1 cellular context compared by ENCODE assay signal in the genomic region with DNA sequence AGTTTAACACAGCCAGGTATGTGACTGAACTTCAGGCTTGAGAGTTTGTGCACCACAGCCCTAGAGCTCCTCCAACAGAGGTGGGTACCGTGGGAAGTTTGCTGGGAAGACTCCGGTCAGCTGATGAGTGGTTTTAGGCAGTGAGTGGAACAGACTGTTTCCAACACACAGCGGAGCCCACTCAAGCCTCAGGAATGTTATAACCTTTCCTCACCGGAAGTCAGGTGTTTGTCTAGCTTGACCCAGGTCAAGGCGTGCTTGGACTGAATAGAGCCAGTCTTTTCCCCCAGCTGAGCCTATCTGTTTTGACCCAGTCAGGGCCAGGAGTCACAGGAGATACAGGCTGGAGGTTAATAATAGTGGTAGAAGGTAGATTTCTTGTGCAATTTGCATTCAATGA.
A peak's percentile ranks its signal among the peaks of the same experiment; 100 is the strongest.
TF ChIP-seq lines count a peak whose summit lies in the region.

No MANE protein-coding gene starts in this region.

TF ChIP-seq in HepG2, 621 proteins besides CTCF, POLR2A, EP300 and RAD21 (continued from another document and continues in another):
- TF ChIP-seq, protein P1, sequence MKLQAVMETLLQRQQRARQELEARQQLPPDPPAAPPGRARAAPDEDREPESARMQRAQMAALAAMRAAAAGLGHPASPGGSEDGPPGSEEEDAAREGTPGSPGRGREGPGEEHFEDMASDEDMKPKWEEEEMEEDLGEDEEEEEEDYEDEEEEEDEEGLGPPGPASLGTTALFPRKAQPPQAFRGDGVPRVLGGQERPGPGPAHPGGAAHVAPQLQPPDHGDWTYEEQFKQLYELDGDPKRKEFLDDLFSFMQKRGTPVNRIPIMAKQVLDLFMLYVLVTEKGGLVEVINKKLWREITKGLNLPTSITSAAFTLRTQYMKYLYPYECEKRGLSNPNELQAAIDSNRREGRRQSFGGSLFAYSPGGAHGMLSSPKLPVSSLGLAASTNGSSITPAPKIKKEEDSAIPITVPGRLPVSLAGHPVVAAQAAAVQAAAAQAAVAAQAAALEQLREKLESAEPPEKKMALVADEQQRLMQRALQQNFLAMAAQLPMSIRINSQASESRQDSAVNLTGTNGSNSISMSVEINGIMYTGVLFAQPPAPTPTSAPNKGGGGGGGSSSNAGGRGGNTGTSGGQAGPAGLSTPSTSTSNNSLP (IDR thresholded peaks at IDR 0.05; ENCODE audit: low read depth, low read length): peak; percentile 71; the same call in 1 of the 2 replicates
- peak; percentile 69; the same call in 1 of the 2 replicates for TF ChIP-seq POGZ (CRISPR knock-in tag; IDR thresholded peaks at IDR 0.05)
- TF ChIP-seq, protein P2, sequence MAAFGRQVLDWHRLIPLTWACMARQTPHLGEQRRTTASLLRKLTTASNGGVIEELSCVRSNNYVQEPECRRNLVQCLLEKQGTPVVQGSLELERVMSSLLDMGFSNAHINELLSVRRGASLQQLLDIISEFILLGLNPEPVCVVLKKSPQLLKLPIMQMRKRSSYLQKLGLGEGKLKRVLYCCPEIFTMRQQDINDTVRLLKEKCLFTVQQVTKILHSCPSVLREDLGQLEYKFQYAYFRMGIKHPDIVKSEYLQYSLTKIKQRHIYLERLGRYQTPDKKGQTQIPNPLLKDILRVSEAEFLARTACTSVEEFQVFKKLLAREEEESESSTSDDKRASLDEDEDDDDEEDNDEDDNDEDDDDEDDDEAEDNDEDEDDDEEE (CRISPR knock-in tag; IDR thresholded peaks at IDR 0.05): no peak
- peak; percentile 82; the same call in 1 of the 2 replicates for TF ChIP-seq ZNF350 (CRISPR knock-in tag; IDR thresholded peaks at IDR 0.05; ENCODE audit: borderline replicate concordance, low read depth)
- TF ChIP-seq, protein P3, sequence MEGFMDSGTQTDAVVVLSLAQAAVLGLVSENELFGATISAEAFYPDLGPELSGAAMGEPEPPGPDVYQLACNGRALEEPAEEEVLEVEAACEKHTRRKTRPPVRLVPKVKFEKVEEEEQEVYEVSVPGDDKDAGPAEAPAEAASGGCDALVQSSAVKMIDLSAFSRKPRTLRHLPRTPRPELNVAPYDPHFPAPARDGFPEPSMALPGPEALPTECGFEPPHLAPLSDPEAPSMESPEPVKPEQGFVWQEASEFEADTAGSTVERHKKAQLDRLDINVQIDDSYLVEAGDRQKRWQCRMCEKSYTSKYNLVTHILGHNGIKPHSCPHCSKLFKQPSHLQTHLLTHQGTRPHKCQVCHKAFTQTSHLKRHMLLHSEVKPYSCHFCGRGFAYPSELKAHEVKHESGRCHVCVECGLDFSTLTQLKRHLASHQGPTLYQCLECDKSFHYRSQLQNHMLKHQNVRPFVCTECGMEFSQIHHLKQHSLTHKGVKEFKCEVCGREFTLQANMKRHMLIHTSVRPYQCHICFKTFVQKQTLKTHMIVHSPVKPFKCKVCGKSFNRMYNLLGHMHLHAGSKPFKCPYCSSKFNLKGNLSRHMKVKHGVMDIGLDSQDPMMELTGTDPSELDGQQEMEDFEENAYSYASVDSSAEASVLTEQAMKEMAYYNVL (CRISPR knock-in tag; IDR thresholded peaks at IDR 0.05; ENCODE audit: borderline replicate concordance): peak; percentile 85
- peak; percentile 55 for TF ChIP-seq CEBPG (CRISPR knock-in tag; IDR thresholded peaks at IDR 0.05)
- TF ChIP-seq ARNTL (CRISPR knock-in tag; IDR thresholded peaks at IDR 0.05): peak; percentile 52; the same call in 1 of the 2 replicates
- peak; percentile 53; the same call in 1 of the 3 replicates for TF ChIP-seq MXI1 (IDR thresholded peaks at IDR 0.05; ENCODE audit: borderline replicate concordance, low read depth, low read length)
- TF ChIP-seq, protein P4, sequence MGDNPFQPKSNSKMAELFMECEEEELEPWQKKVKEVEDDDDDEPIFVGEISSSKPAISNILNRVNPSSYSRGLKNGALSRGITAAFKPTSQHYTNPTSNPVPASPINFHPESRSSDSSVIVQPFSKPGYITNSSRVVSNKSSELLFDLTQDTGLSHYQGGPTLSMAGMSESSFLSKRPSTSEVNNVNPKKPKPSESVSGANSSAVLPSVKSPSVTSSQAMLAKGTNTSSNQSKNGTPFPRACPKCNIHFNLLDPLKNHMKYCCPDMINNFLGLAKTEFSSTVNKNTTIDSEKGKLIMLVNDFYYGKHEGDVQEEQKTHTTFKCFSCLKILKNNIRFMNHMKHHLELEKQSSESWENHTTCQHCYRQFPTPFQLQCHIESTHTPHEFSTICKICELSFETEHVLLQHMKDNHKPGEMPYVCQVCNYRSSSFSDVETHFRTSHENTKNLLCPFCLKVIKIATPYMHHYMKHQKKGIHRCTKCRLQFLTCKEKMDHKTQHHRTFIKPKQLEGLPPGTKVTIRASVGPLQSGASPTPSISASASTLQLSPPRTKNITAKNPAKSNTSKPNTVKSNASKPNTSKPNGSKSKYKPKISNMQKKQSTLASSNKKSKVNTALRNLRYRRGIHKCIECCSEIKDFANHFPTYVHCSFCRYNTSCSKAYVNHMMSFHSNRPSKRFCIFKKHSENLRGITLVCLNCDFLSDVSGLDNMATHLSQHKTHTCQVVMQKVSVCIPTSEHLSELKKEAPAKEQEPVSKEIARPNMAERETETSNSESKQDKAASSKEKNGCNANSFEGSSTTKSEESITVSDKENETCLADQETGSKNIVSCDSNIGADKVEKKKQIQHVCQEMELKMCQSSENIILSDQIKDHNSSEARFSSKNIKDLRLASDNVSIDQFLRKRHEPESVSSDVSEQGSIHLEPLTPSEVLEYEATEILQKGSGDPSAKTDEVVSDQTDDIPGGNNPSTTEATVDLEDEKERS (CRISPR knock-in tag; IDR thresholded peaks at IDR 0.05): 0 out of 2 replicates have a peak, but pooled peaks have one; percentile 49
- TF ChIP-seq TMF1 (CRISPR knock-in tag; IDR thresholded peaks at IDR 0.05; ENCODE audit: low read depth): no peak
- TF ChIP-seq AKAP8 (CRISPR knock-in tag; IDR thresholded peaks at IDR 0.05): peak; percentile 70; the same call in 1 of the 2 replicates
- peak; percentile 43; the same call in 1 of the 2 replicates for TF ChIP-seq SIX4 (CRISPR knock-in tag; IDR thresholded peaks at IDR 0.05)
- 0 out of 2 replicates have a peak, but pooled peaks have one; percentile 42 for TF ChIP-seq WIZ (CRISPR knock-in tag; IDR thresholded peaks at IDR 0.05)
- TF ChIP-seq ZNF460 (CRISPR knock-in tag; IDR thresholded peaks at IDR 0.05; ENCODE audit: borderline replicate concordance): 0 out of 2 replicates have a peak, but pooled peaks have one; percentile 8
- peak; percentile 80 for TF ChIP-seq DPF2 (CRISPR knock-in tag; IDR thresholded peaks at IDR 0.05; ENCODE audit: borderline replicate concordance, low read depth)
- TF ChIP-seq ZNF549 (CRISPR knock-in tag; IDR thresholded peaks at IDR 0.05): no peak
- TF ChIP-seq, protein P5, sequence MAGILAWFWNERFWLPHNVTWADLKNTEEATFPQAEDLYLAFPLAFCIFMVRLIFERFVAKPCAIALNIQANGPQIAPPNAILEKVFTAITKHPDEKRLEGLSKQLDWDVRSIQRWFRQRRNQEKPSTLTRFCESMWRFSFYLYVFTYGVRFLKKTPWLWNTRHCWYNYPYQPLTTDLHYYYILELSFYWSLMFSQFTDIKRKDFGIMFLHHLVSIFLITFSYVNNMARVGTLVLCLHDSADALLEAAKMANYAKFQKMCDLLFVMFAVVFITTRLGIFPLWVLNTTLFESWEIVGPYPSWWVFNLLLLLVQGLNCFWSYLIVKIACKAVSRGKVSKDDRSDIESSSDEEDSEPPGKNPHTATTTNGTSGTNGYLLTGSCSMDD (CRISPR knock-in tag; IDR thresholded peaks at IDR 0.05): no peak
- TF ChIP-seq, protein P6, sequence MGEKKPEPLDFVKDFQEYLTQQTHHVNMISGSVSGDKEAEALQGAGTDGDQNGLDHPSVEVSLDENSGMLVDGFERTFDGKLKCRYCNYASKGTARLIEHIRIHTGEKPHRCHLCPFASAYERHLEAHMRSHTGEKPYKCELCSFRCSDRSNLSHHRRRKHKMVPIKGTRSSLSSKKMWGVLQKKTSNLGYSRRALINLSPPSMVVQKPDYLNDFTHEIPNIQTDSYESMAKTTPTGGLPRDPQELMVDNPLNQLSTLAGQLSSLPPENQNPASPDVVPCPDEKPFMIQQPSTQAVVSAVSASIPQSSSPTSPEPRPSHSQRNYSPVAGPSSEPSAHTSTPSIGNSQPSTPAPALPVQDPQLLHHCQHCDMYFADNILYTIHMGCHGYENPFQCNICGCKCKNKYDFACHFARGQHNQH (CRISPR knock-in tag; IDR thresholded peaks at IDR 0.05): peak; percentile 92; the same call in 1 of the 2 replicates
- peak; percentile 90 for TF ChIP-seq BCL6 (CRISPR knock-in tag; IDR thresholded peaks at IDR 0.05)
- TF ChIP-seq SMARCC2 (IDR thresholded peaks at IDR 0.05): no peak
- TF ChIP-seq ZFP41 (CRISPR knock-in tag; IDR thresholded peaks at IDR 0.05; ENCODE audit: borderline replicate concordance): no peak
- peak; percentile 88; the same call in 1 of the 2 replicates for TF ChIP-seq IRF2 (CRISPR knock-in tag; IDR thresholded peaks at IDR 0.05)
- peak; percentile 88 for TF ChIP-seq SKI (IDR thresholded peaks at IDR 0.05; ENCODE audit: partially characterized antibody)
- TF ChIP-seq NCOA2 (CRISPR knock-in tag; IDR thresholded peaks at IDR 0.05): peak; percentile 98
- peak; percentile 56; the same call in 1 of the 2 replicates for TF ChIP-seq HNF4G (IDR thresholded peaks at IDR 0.05; ENCODE audit: borderline replicate concordance, low read depth, low read length)
- peak; percentile 40; the same call in 1 of the 2 replicates for TF ChIP-seq HNF4G (CRISPR knock-in tag; IDR thresholded peaks at IDR 0.05; ENCODE audit: borderline replicate concordance, low read depth)
- TF ChIP-seq ZNF253 (CRISPR knock-in tag; IDR thresholded peaks at IDR 0.05; ENCODE audit: borderline replicate concordance): no peak
- TF ChIP-seq RELA (CRISPR knock-in tag; IDR thresholded peaks at IDR 0.05): 0 out of 2 replicates have a peak, but pooled peaks have one; percentile 68
- 0 out of 2 replicates have a peak, but pooled peaks have one; percentile 49 for TF ChIP-seq KAT7 (CRISPR knock-in tag; IDR thresholded peaks at IDR 0.05; ENCODE audit: borderline replicate concordance)
- TF ChIP-seq, protein P7, sequence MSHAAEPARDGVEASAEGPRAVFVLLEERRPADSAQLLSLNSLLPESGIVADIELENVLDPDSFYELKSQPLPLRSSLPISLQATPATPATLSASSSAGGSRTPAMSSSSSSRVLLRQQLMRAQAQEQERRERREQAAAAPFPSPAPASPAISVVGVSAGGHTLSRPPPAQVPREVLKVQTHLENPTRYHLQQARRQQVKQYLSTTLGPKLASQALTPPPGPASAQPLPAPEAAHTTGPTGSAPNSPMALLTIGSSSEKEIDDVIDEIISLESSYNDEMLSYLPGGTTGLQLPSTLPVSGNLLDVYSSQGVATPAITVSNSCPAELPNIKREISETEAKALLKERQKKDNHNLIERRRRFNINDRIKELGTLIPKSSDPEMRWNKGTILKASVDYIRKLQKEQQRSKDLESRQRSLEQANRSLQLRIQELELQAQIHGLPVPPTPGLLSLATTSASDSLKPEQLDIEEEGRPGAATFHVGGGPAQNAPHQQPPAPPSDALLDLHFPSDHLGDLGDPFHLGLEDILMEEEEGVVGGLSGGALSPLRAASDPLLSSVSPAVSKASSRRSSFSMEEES (CRISPR knock-in tag; IDR thresholded peaks at IDR 0.05): peak; percentile 92
- TF ChIP-seq SP5 (CRISPR knock-in tag; IDR thresholded peaks at IDR 0.05; ENCODE audit: borderline replicate concordance, low read depth): peak; percentile 70
- no peak for TF ChIP-seq ZNF367 (CRISPR knock-in tag; IDR thresholded peaks at IDR 0.05; ENCODE audit: borderline replicate concordance)
- TF ChIP-seq ZFX (CRISPR knock-in tag; IDR thresholded peaks at IDR 0.05; ENCODE audit: low read depth): peak; percentile 67; the same call in 1 of the 2 replicates
- TF ChIP-seq ZNF782 (CRISPR knock-in tag; IDR thresholded peaks at IDR 0.05; ENCODE audit: borderline replicate concordance): no peak
- TF ChIP-seq PHF21A (CRISPR knock-in tag; IDR thresholded peaks at IDR 0.05): peak; percentile 78; the same call in 1 of the 2 replicates
- TF ChIP-seq, protein P8, sequence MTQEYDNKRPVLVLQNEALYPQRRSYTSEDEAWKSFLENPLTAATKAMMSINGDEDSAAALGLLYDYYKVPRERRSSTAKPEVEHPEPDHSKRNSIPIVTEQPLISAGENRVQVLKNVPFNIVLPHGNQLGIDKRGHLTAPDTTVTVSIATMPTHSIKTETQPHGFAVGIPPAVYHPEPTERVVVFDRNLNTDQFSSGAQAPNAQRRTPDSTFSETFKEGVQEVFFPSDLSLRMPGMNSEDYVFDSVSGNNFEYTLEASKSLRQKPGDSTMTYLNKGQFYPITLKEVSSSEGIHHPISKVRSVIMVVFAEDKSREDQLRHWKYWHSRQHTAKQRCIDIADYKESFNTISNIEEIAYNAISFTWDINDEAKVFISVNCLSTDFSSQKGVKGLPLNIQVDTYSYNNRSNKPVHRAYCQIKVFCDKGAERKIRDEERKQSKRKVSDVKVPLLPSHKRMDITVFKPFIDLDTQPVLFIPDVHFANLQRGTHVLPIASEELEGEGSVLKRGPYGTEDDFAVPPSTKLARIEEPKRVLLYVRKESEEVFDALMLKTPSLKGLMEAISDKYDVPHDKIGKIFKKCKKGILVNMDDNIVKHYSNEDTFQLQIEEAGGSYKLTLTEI (CRISPR knock-in tag; conservative IDR thresholded peaks at IDR 0.05): no peak
- TF ChIP-seq, protein P9, sequence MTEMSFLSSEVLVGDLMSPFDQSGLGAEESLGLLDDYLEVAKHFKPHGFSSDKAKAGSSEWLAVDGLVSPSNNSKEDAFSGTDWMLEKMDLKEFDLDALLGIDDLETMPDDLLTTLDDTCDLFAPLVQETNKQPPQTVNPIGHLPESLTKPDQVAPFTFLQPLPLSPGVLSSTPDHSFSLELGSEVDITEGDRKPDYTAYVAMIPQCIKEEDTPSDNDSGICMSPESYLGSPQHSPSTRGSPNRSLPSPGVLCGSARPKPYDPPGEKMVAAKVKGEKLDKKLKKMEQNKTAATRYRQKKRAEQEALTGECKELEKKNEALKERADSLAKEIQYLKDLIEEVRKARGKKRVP (CRISPR knock-in tag; IDR thresholded peaks at IDR 0.05): no peak
- TF ChIP-seq, protein P10, sequence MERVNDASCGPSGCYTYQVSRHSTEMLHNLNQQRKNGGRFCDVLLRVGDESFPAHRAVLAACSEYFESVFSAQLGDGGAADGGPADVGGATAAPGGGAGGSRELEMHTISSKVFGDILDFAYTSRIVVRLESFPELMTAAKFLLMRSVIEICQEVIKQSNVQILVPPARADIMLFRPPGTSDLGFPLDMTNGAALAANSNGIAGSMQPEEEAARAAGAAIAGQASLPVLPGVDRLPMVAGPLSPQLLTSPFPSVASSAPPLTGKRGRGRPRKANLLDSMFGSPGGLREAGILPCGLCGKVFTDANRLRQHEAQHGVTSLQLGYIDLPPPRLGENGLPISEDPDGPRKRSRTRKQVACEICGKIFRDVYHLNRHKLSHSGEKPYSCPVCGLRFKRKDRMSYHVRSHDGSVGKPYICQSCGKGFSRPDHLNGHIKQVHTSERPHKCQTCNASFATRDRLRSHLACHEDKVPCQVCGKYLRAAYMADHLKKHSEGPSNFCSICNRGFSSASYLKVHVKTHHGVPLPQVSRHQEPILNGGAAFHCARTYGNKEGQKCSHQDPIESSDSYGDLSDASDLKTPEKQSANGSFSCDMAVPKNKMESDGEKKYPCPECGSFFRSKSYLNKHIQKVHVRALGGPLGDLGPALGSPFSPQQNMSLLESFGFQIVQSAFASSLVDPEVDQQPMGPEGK (CRISPR knock-in tag; IDR thresholded peaks at IDR 0.05): peak; percentile 70
- peak; percentile 35; the same call in 1 of the 2 replicates for TF ChIP-seq ZNF644 (CRISPR knock-in tag; IDR thresholded peaks at IDR 0.05; ENCODE audit: low read depth)
- TF ChIP-seq TAF15 (IDR thresholded peaks at IDR 0.05; ENCODE audit: low read depth, low read length, poor library complexity, severe bottlenecking): no peak
- no peak for TF ChIP-seq ZNF567 (CRISPR knock-in tag; IDR thresholded peaks at IDR 0.05; ENCODE audit: borderline replicate concordance)
- no peak for TF ChIP-seq MATR3 (CRISPR knock-in tag; IDR thresholded peaks at IDR 0.05)
- TF ChIP-seq, protein P11, sequence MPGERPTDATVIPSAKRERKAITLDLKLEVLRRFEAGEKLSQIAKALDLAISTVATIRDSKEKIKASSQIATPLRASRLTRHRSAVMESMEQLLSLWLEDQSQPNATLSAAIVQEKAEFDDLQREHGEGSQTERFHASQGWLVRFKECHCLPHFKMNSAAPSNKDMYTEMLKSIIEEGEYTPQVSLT (CRISPR knock-in tag; IDR thresholded peaks at IDR 0.05; ENCODE audit: borderline replicate concordance, low read depth): no peak
